ENCODE assay signal across 21 cellular contexts in the genomic region with DNA sequence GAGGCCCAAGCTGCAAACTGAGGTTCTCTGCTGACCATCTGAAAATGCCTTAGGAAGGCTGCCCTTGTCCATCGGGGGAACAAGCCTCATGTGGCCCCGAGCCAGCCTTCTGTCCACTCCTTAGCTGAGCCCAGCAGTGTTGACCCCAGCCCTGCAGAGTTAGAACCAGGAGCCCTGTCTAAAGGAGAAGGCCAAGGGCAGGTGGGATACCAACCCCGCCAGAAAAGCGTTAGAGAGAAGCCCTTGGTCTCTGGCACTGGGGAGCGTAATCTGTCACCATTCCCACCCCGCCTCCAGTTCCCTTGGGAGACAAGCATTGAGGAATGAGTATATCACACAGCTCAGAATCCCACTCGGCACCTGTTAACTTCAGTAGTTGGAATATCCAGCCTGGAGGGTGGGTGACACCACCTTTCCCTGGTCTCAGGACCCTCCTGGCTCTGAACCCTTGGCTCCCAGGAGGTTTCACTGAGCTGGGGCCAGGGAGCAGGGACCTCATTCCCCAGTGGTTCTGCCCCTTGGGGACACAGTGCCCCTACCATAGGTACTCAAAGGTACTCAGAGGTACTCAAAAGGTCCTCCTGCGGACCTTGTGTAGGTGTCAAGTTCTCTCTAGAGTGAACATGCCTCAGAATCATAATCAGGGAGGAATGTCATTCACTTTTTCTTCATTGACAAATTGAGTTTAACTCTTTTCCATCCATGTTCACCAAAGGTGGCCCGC. TPM values are rescaled to one million over a fixed set of nuclear protein-coding genes. Genes with fewer than 3 reads are reported as not detected.
A peak's percentile ranks its signal among the peaks of the same experiment; 100 is the strongest.
DNase-seq lines count a peak whose midpoint lies in the region; ATAC-seq and TF ChIP-seq lines count a peak whose summit lies in the region.
"Had no signal": no experiment of that assay in that cellular context is flagged by ENCODE, and none has a peak within 500 bp of the region (broad histone marks: within the 10 kb centered on the region; RNA-seq: fewer than 3 reads in every experiment).

No MANE protein-coding gene starts in this region.

- H3K27ac Mint-ChIP-seq in MCF 10A (ENCODE audit: low read depth, unreplicated experiment), result peak overlapping the region; percentile 75
- H3K27ac Mint-ChIP-seq: activated naive CD4-positive, alpha-beta T cell treated with anti-CD3 and anti-CD28 coated beads, Interleukin-2, amount 50 U/mL, for 72 hours; effector memory CD8-positive, alpha-beta T cell had no signal

- H2BK5ac ChIP-seq in trophoblast cell (ENCODE audit: low read depth, low read length, poor library complexity) (no peak overlapping the region), mesendoderm (ENCODE audit: low read length) (no peak overlapping the region)

- POLR2A ChIA-PET in MCF 10A (lab: Yijun Ruan, JAX), result interaction anchor here (0.7 to 7.3 kb wide), 12 partner anchors 10 to 316 kb away, joined by 3 to 113 read pairs (median 8); partner anchors contain the start of gene ETS2

- WGBS in mammary epithelial cell (ENCODE audit: low coverage, missing lambda C conversion rate), result 91% methylated on average over 5 of the region's 9 CpGs
- 85 to 96% methylated on average over 2 to 5 of the region's 9 CpGs for WGBS in esophagus squamous epithelium, 2 donors
- no CpG with 5 or more reads among the region's 9 CpGs for WGBS in trophoblast cell (ENCODE audit: extremely low coverage, insufficient coverage, insufficient read length)
- whole genome bisulfite sequencing in upper lobe of left lung, 2 donors, result 66 to 72% methylated on average over 7 to 9 of the region's 9 CpGs
- no CpG with 5 or more reads among the region's 9 CpGs for WGBS in mesendoderm (ENCODE audit: extremely low coverage, insufficient coverage, low lambda C conversion rate)

- H3K4me1 ChIP-seq in mammary epithelial cell (ENCODE audit: insufficient read depth, low read length) (peaks cover 29% of the 10 kb centered on the region), esophagus squamous epithelium (peaks cover 3 to 80% (median 52%) of the 10 kb centered on the region in 3 donors), trophoblast cell (ENCODE audit: control insufficient read depth in 1 of 2, insufficient read depth in 2 of 2, low read length in 2 of 2) (peaks cover 6 to 10% of the 10 kb centered on the region in 2 experiments), upper lobe of left lung (peaks cover 61 to 77% (median 69%) of the 10 kb centered on the region in 4 donors), mesendoderm (ENCODE audit: control insufficient read depth, low read depth, low read length) (no peaks in the 10 kb centered on the region)

- dilution Hi-C loops in mammary epithelial cell (cut with HindIII; ENCODE audit: low sequenced_read_pairs), result no loop called here

- no peaks in the 10 kb centered on the region for H3K9me3 ChIP-seq in mammary epithelial cell (replicated peaks; ENCODE audit: insufficient read depth, low read length)
- peaks cover 0 to 10% (median 5%) of the 10 kb centered on the region in 3 donors for H3K9me3 ChIP-seq in esophagus squamous epithelium
- H3K9me3 ChIP-seq in trophoblast cell (ENCODE audit: insufficient read depth, low read depth, low read length), result no peaks in the 10 kb centered on the region
- H3K9me3 ChIP-seq in upper lobe of left lung, result peaks cover 0 to 4% (median 0%) of the 10 kb centered on the region in 4 donors

- peak overlapping the region; percentile 45 for H2BK12ac ChIP-seq in trophoblast cell (ENCODE audit: low read length)

- intact Hi-C loops in MCF 10A (cut with micrococcal nuclease) (no loop called here), mammary epithelial cell (cut with micrococcal nuclease) (no loop called here), esophagus squamous epithelium (cut with DNase I) (loop anchor here (10.0 kb wide), 1 partner anchor 1053 kb away; no protein-coding TSS in a partner anchor)

- H3K4ac ChIP-seq in trophoblast cell (ENCODE audit: low read depth, low read length) (no peak overlapping the region), mesendoderm (ENCODE audit: low read depth, low read length) (no peak overlapping the region)

- peaks cover 95% of the 10 kb centered on the region for H3K36me3 Mint-ChIP-seq in MCF 10A (ENCODE audit: insufficient read depth, unreplicated experiment)

- no peak for DNase-seq in MCF 10A (ENCODE audit: unreplicated experiment)
- DNase-seq in mammary epithelial cell, result no peak
- no peak for DNase-seq in esophagus squamous epithelium (lab: John Stamatoyannopoulos, UW)
- no peak for DNase-seq in trophoblast cell
- DNase-seq in upper lobe of left lung, result peak in 1 of 2 donors; percentile 70
- DNase-seq in mesendoderm, result no peak
- no peak for DNase-seq in cerebellar nuclear complex (lab: John Stamatoyannopoulos, UW)
- DNase-seq: activated CD4-positive, alpha-beta T cell treated with anti-CD3 and anti-CD28 coated beads for 4 hours; activated CD8-positive, alpha-beta memory T cell treated with anti-CD3 and anti-CD28 coated beads, Interleukin-2, amount 50 U/mL, for 48 hours; DND-41; effector memory CD8-positive, alpha-beta T cell; foreskin melanocyte; Kasumi-1; NCI-H1417 treated with DMSO at 0.1 percent for 48 hours; NCI-H226; occipital lobe; T1000 had no signal

- H3K4me2 ChIP-seq in mammary epithelial cell (ENCODE audit: insufficient read depth, low read depth, low read length) (no peak overlapping the region), trophoblast cell (ENCODE audit: low read length) (no peak overlapping the region), mesendoderm (ENCODE audit: low read length) (no peak overlapping the region)

- no peaks in the 10 kb centered on the region for H4K20me1 ChIP-seq in mammary epithelial cell (ENCODE audit: insufficient read depth, low read length)

- peak in 3 of 4 donors; percentile 48 to 98 (median 82) for TF ChIP-seq EP300 in upper lobe of left lung (IDR thresholded peaks at IDR 0.05)

- ATAC-seq in upper lobe of left lung (ENCODE audit: low FRiP score in 2 of 2) (peak; percentile 14 to 64), GM18909 (IDR thresholded peaks at IDR 0.05; ENCODE audit: poor library complexity, unreplicated experiment) (no peak)
- ATAC-seq: activated naive CD4-positive, alpha-beta T cell treated with anti-CD3 and anti-CD28 coated beads, Interleukin-2, amount 50 U/mL, for 72 hours; effector memory CD8-positive, alpha-beta T cell had no signal

- H3K9ac ChIP-seq in mammary epithelial cell (ENCODE audit: insufficient read depth, low read length), result no peak overlapping the region
- no peak overlapping the region for H3K9ac ChIP-seq in trophoblast cell (ENCODE audit: low read length)
- no peak overlapping the region for H3K9ac ChIP-seq in mesendoderm (ENCODE audit: low read length)

- H2BK15ac ChIP-seq in mesendoderm (replicated peaks; ENCODE audit: low read depth), result no peak overlapping the region

- CTCF ChIA-PET in MCF 10A (lab: Yijun Ruan, JAX) (interaction anchor here (1.9 kb wide), 1 partner anchor 13 kb away, joined by 7 read pairs; no protein-coding TSS in a partner anchor), mammary epithelial cell (lab: Charles Lee; ENCODE audit: low non-redundant PET) (no interaction called here)

- no peak overlapping the region for H2AFZ ChIP-seq in mammary epithelial cell (ENCODE audit: low read depth, low read length)
- H2AFZ ChIP-seq in trophoblast cell (ENCODE audit: insufficient read depth, low read length, poor library complexity), result no peak overlapping the region

- no peak for TF ChIP-seq CTCF in MCF 10A (IDR thresholded peaks at IDR 0.05; ENCODE audit: unreplicated experiment)
- TF ChIP-seq CTCF in mammary epithelial cell (conservative IDR thresholded peaks at IDR 0.05 in 1 of 2, IDR thresholded peaks at IDR 0.05 in 1 of 2; ENCODE audit: extremely low read depth in 1 of 2, insufficient read depth in 1 of 2, low read depth in 1 of 2, low read length in 2 of 2), result no peak
- TF ChIP-seq CTCF in esophagus squamous epithelium (IDR thresholded peaks at IDR 0.05), result no peak
- no peak for TF ChIP-seq CTCF in upper lobe of left lung (IDR thresholded peaks at IDR 0.05)

- no peak overlapping the region for H3K14ac ChIP-seq in trophoblast cell (ENCODE audit: low read length)

- H3K27ac ChIP-seq in mammary epithelial cell (ENCODE audit: insufficient read depth, low read depth, low read length), result no peak overlapping the region
- peak overlapping the region; percentile 77 to 91 (median 87) for H3K27ac ChIP-seq in esophagus squamous epithelium
- H3K27ac ChIP-seq in trophoblast cell (ENCODE audit: low read depth, low read length), result no peak overlapping the region
- H3K27ac ChIP-seq in upper lobe of left lung, result peak overlapping the region; percentile 72 to 84 (median 82)
- no peak overlapping the region for H3K27ac ChIP-seq in mesendoderm (ENCODE audit: low read depth, low read length)
- H3K27ac ChIP-seq: SJSA1 had no signal

- H2AK5ac ChIP-seq in trophoblast cell (ENCODE audit: low read length) (no peak overlapping the region), mesendoderm (ENCODE audit: low read length) (no peak overlapping the region)

- no peak overlapping the region for H4K12ac ChIP-seq in trophoblast cell (ENCODE audit: low read depth, low read length)

- H3K18ac ChIP-seq in trophoblast cell (ENCODE audit: low read length), result no peak overlapping the region
- no peak overlapping the region for H3K18ac ChIP-seq in mesendoderm (ENCODE audit: low read length)

- H3K79me1 ChIP-seq in trophoblast cell (ENCODE audit: low read length) (peaks cover 8% of the 10 kb centered on the region), mesendoderm (ENCODE audit: low read length) (peaks cover 3% of the 10 kb centered on the region)

- peaks cover 10% of the 10 kb centered on the region for H3K79me2 ChIP-seq in mammary epithelial cell (ENCODE audit: insufficient read depth, low read length)
- H3K79me2 ChIP-seq in trophoblast cell (ENCODE audit: control insufficient read depth, insufficient read depth, low read length, poor library complexity), result no peaks in the 10 kb centered on the region
- no peaks in the 10 kb centered on the region for H3K79me2 ChIP-seq in mesendoderm (ENCODE audit: control insufficient read depth, insufficient read depth, low read length)

- no peak overlapping the region for H4K8ac ChIP-seq in trophoblast cell (ENCODE audit: low read depth, low read length)
- no peak overlapping the region for H4K8ac ChIP-seq in mesendoderm (ENCODE audit: low read depth, low read length)

- H4K5ac ChIP-seq in mesendoderm (ENCODE audit: low read length), result no peak overlapping the region

- H3K56ac ChIP-seq in mesendoderm (ENCODE audit: low read length), result no peak overlapping the region

- no peak overlapping the region for H3K4me3 ChIP-seq in mammary epithelial cell (replicated peaks in 1 of 3; ENCODE audit: insufficient read depth in 1 of 3, low read depth in 2 of 3, low read length in 3 of 3)
- H3K4me3 ChIP-seq in esophagus squamous epithelium, result no peak overlapping the region
- no peak overlapping the region for H3K4me3 ChIP-seq in trophoblast cell (ENCODE audit: low read depth, low read length)
- H3K4me3 ChIP-seq in upper lobe of left lung, result peak overlapping the region in 1 of 4 donors; percentile 22
- no peak overlapping the region for H3K4me3 ChIP-seq in mesendoderm (ENCODE audit: low read length)
- H3K4me3 ChIP-seq: SJSA1 had no signal

- H2BK120ac ChIP-seq in trophoblast cell (ENCODE audit: insufficient read depth, low read length, poor library complexity) (no peak overlapping the region), mesendoderm (ENCODE audit: low read depth, low read length) (no peak overlapping the region)

- TF ChIP-seq POLR2A in esophagus squamous epithelium (IDR thresholded peaks at IDR 0.05), result no peak
- TF ChIP-seq POLR2A in upper lobe of left lung (IDR thresholded peaks at IDR 0.05), result peak in 1 of 4 donors; percentile 17

- no peaks in the 10 kb centered on the region for H3K9me3 Mint-ChIP-seq in MCF 10A (ENCODE audit: unreplicated experiment)
- H3K9me3 Mint-ChIP-seq: activated naive CD4-positive, alpha-beta T cell treated with anti-CD3 and anti-CD28 coated beads, Interleukin-2, amount 50 U/mL, for 72 hours; effector memory CD8-positive, alpha-beta T cell had no signal

- BruUV-seq in MCF 10A (replicated peaks; lab: Mats Ljungman, UMichigan), result no TSS peak
- BruUV-seq in mammary epithelial cell (replicated peaks; lab: Mats Ljungman, UMichigan), result no TSS peak

- no peak overlapping the region for H3K23ac ChIP-seq in trophoblast cell (ENCODE audit: low read length)
- no peak overlapping the region for H3K23ac ChIP-seq in mesendoderm (ENCODE audit: low read length)

- peaks cover 26% of the 10 kb centered on the region for H3K4me1 Mint-ChIP-seq in MCF 10A (ENCODE audit: insufficient read depth, unreplicated experiment)

- no peak overlapping the region for H3K4me3 Mint-ChIP-seq in MCF 10A (ENCODE audit: unreplicated experiment)
- H3K4me3 Mint-ChIP-seq: effector memory CD8-positive, alpha-beta T cell; mesothelial cell of epicardium had no signal

- H3K27me3 Mint-ChIP-seq in MCF 10A (ENCODE audit: insufficient read depth, unreplicated experiment), result no peaks in the 10 kb centered on the region
- H3K27me3 Mint-ChIP-seq: effector memory CD8-positive, alpha-beta T cell had no signal

- H3K36me3 ChIP-seq in mammary epithelial cell (ENCODE audit: insufficient read depth, low read length) (peaks cover 63% of the 10 kb centered on the region), esophagus squamous epithelium (peaks cover 43 to 84% (median 54%) of the 10 kb centered on the region in 3 donors), trophoblast cell (ENCODE audit: control insufficient read depth in 1 of 2, insufficient read depth in 2 of 2, low read length in 2 of 2) (peaks cover 48 to 56% of the 10 kb centered on the region in 2 experiments), upper lobe of left lung (peaks cover 46 to 75% (median 65%) of the 10 kb centered on the region in 4 donors), mesendoderm (ENCODE audit: control insufficient read depth, insufficient read depth, low read length) (peaks cover 25% of the 10 kb centered on the region)

- no peaks in the 10 kb centered on the region for H3K27me3 ChIP-seq in mammary epithelial cell (ENCODE audit: insufficient read depth, low read length)
- no peaks in the 10 kb centered on the region for H3K27me3 ChIP-seq in esophagus squamous epithelium
- no peaks in the 10 kb centered on the region for H3K27me3 ChIP-seq in trophoblast cell (ENCODE audit: insufficient read depth, low read length)
- no peaks in the 10 kb centered on the region for H3K27me3 ChIP-seq in upper lobe of left lung
- no peaks in the 10 kb centered on the region for H3K27me3 ChIP-seq in mesendoderm (ENCODE audit: insufficient read depth, low read length, poor library complexity)
- H3K27me3 ChIP-seq: SJSA1 had no signal

- in situ Hi-C loops in mammary epithelial cell (cut with MboI; ENCODE audit: low sequenced_read_pairs in 2 of 2), result loop anchor here in 1 of 2 donors (10.0 kb wide), 1 partner anchor 83 kb away; no protein-coding TSS in a partner anchor

- no peak overlapping the region for H4K91ac ChIP-seq in trophoblast cell (ENCODE audit: low read depth, low read length)

RNA-seq across cellular contexts. Expression of gene ETS2, which starts 16.4 kb away (rescaled TPM):
- 109 and 126 TPM in 2 replicates for total RNA-seq in MCF 10A (2022)
- total RNA-seq in mammary epithelial cell, result 10 to 100 TPM; 60.3 to 62.3 TPM
- polyA plus RNA-seq in mammary epithelial cell, result 21.9 TPM
- 27.6 TPM for polyA minus RNA-seq in mammary epithelial cell
- 100 to 1,000 TPM in 1 of 4 donors, 10 to 100 TPM in 3; 67.5 to 118 (median 78.8) TPM for total RNA-seq in esophagus squamous epithelium
- polyA plus RNA-seq in trophoblast cell (2013), result 17.3 and 18.1 TPM in 2 replicates
- total RNA-seq in upper lobe of left lung, result 100 to 1,000 TPM in 5 of 6 donors, 10 to 100 TPM in 1; 70.2 to 215 (median 143) TPM
- 54.1 TPM for polyA plus RNA-seq in mesendoderm (2013, experiment 1 of 2)
- 53.4 TPM for polyA plus RNA-seq in mesendoderm (2013, experiment 2 of 2)

Comparison
In these comparisons a context has a peak if more than half of its experiments do, and no peak if none do; other contexts are left out.
1. H3K27ac ChIP-seq: peak in esophagus squamous epithelium (4 of 4) and upper lobe of left lung (4 of 4); none in mammary epithelial cell (single experiment), trophoblast cell (single experiment) and mesendoderm (single experiment).